17 cellular contexts compared by ENCODE assay signal in genomic region chr11:105611837-105612480, GRCh38. TPM values are rescaled to one million over a fixed set of nuclear protein-coding genes. Genes with fewer than 3 reads are reported as not detected.
DNase-seq lines count a peak whose midpoint lies in the region; ATAC-seq, FAIRE-seq and TF ChIP-seq lines count a peak whose summit lies in the region.
"Had no signal": no experiment of that assay in that cellular context is flagged by ENCODE, and none has a peak within 500 bp of the region (broad histone marks: within the 10 kb centered on the region; RNA-seq: fewer than 3 reads in every experiment).

No MANE protein-coding gene starts in this region.

- no peaks in the 10 kb centered on the region for H3K9me2 ChIP-seq in hepatocyte (replicated peaks; ENCODE audit: insufficient read depth)

- CTCF ChIA-PET in CD8-positive, alpha-beta T cell (lab: Charles Lee), result interaction anchor here (0.7 kb wide), 1 partner anchor 62 kb away, joined by 4 read pairs; no protein-coding TSS in a partner anchor

- no peak for ATAC-seq in CD8-positive, alpha-beta T cell
- ATAC-seq: esophagus mucosa had no signal

- H3K4me3 Mint-ChIP-seq in CD8-positive, alpha-beta T cell, result no peak overlapping the region
- H3K4me3 Mint-ChIP-seq: T-helper 1 cell treated with Interleukin-12 subunit alpha and Interleukin-12 subunit beta and Interleukin-4 antibody, amounts not matched to agents 30 μg/mL and 1 μg/mL, for 36 hours had no signal

- H3K27me3 ChIP-seq in hepatocyte (peaks cover 55% of the 10 kb centered on the region), small intestine (ENCODE audit: control insufficient read depth in 2 of 2, insufficient read depth in 2 of 2, low read length in 2 of 2) (peaks cover 0 to 6% of the 10 kb centered on the region in 2 donors)
- no peaks in the 10 kb centered on the region for H3K27me3 ChIP-seq in CD8-positive, alpha-beta T cell (ENCODE audit: insufficient read depth, low read length)

- TF ChIP-seq CTCF in hepatocyte (IDR thresholded peaks at IDR 0.05; ENCODE audit: poor library complexity), result no peak
- TF ChIP-seq CTCF in CD8-positive, alpha-beta T cell (IDR thresholded peaks at IDR 0.05), result no peak

- H3K36me3 ChIP-seq in hepatocyte (replicated peaks; ENCODE audit: insufficient read depth, low read depth), result no peaks in the 10 kb centered on the region
- H3K36me3 ChIP-seq in small intestine (ENCODE audit: control insufficient read depth in 2 of 2, insufficient read depth in 2 of 2, low read length in 2 of 2), result no peaks in the 10 kb centered on the region
- H3K36me3 ChIP-seq in CD8-positive, alpha-beta T cell (ENCODE audit: insufficient read depth, low read length), result no peaks in the 10 kb centered on the region
- H3K36me3 ChIP-seq: sigmoid colon, tibial nerve had no signal

- no peaks in the 10 kb centered on the region for H3K9me3 ChIP-seq in hepatocyte (ENCODE audit: low read depth)
- no peaks in the 10 kb centered on the region for H3K9me3 ChIP-seq in small intestine (ENCODE audit: control insufficient read depth, low read depth)
- H3K9me3 ChIP-seq in CD8-positive, alpha-beta T cell (ENCODE audit: low read length), result no peaks in the 10 kb centered on the region
- H3K9me3 ChIP-seq: sigmoid colon, tibial nerve had no signal

- DNase-seq in NCI-H524 (lab: John Stamatoyannopoulos, UW) (peak; percentile 14 to 44), NCI-H524 treated with DMSO at 0.1 percent for 48 hours (lab: John Stamatoyannopoulos, UW) (no peak), SK-N-DZ (ENCODE audit: low spot score) (peak; percentile 21), hepatocyte (ENCODE audit: low spot score) (no peak), small intestine (peak; percentile 11)
- DNase-seq in CD8-positive, alpha-beta T cell, result no peak
- DNase-seq in stimulated activated naive CD4-positive, alpha-beta T cell (lab: John Stamatoyannopoulos, UW), result no peak
- no peak for DNase-seq in stimulated activated naive CD4-positive, alpha-beta T cell treated with Interleukin-2 at 50 U/mL for 16 hours (lab: John Stamatoyannopoulos, UW)
- DNase-seq: activated CD4-positive, alpha-beta T cell treated with anti-CD3 and anti-CD28 coated beads, Interleukin-2, amount 50 U/mL, for 1 hour; HCEC 1CT; NCI-H1436; sigmoid colon had no signal

- H3K27ac ChIP-seq in hepatocyte (no peak overlapping the region), small intestine (ENCODE audit: low read depth in 1 of 2, low read length in 1 of 2) (no peak overlapping the region)
- H3K27ac ChIP-seq in CD8-positive, alpha-beta T cell (ENCODE audit: low read depth, low read length), result no peak overlapping the region
- H3K27ac ChIP-seq: tibial nerve had no signal

- no peak overlapping the region for H2AFZ ChIP-seq in hepatocyte

- no peaks in the 10 kb centered on the region for H4K20me1 ChIP-seq in hepatocyte (ENCODE audit: insufficient read depth, poor library complexity, severe bottlenecking)

- H3K79me2 ChIP-seq in hepatocyte, result no peaks in the 10 kb centered on the region

- no peak overlapping the region for H3K27ac Mint-ChIP-seq in CD8-positive, alpha-beta T cell
- H3K27ac Mint-ChIP-seq: activated T-helper 2 cell treated with anti-CD3 and anti-CD28 coated beads, Interferon-gamma antibody, Interleukin-2, Interleukin-4, amounts not matched to agents 10 μg/mL and 5 μg/mL and 100 μg/mL, durations not matched to agents 14 hours and 24 hours and 36 hours; T-helper 1 cell treated with Interleukin-12 subunit alpha and Interleukin-12 subunit beta and Interleukin-4 antibody, amounts not matched to agents 30 μg/mL and 1 μg/mL, for 36 hours had no signal

- H3K4me3 ChIP-seq in hepatocyte (no peak overlapping the region), small intestine (ENCODE audit: low read depth in 1 of 2, low read length in 2 of 2) (no peak overlapping the region)
- no peak overlapping the region for H3K4me3 ChIP-seq in CD8-positive, alpha-beta T cell (ENCODE audit: low read depth, low read length)

- FAIRE-seq in small intestine (lab: Jason Lieb, UNC), result no peak
- FAIRE-seq: HTR-8/SVneo had no signal

- H3K27me3 Mint-ChIP-seq in CD8-positive, alpha-beta T cell (ENCODE audit: low read depth), result peaks cover 30% of the 10 kb centered on the region

- no peaks in the 10 kb centered on the region for H3K9me3 Mint-ChIP-seq in CD8-positive, alpha-beta T cell
- H3K9me3 Mint-ChIP-seq: activated T-helper 2 cell treated with anti-CD3 and anti-CD28 coated beads, Interferon-gamma antibody, Interleukin-2, Interleukin-4, amounts not matched to agents 10 μg/mL and 5 μg/mL and 100 μg/mL, durations not matched to agents 14 hours and 24 hours and 36 hours; T-helper 1 cell treated with Interleukin-12 subunit alpha and Interleukin-12 subunit beta and Interleukin-4 antibody, amounts not matched to agents 30 μg/mL and 1 μg/mL, for 36 hours had no signal

- H3K4me1 Mint-ChIP-seq in CD8-positive, alpha-beta T cell (ENCODE audit: low read depth), result peaks cover 17% of the 10 kb centered on the region

- 51% methylated on average over 7 of the region's 7 CpGs for WGBS in hepatocyte (ENCODE audit: low lambda C conversion rate, missing lambda C conversion rate)
- 65 to 69% (median 68%) methylated on average over 7 of the region's 7 CpGs for WGBS in small intestine, 3 donors

- H3K4me2 ChIP-seq in hepatocyte, result peak overlapping the region; percentile 97

- intact Hi-C loops in CD8-positive, alpha-beta T cell (cut with DNase I, micrococcal nuclease), result no loop called here

- POLR2A ChIA-PET in CD8-positive, alpha-beta T cell (lab: Charles Lee), result no interaction called here

- H3K36me3 Mint-ChIP-seq in CD8-positive, alpha-beta T cell, result no peaks in the 10 kb centered on the region

- peaks cover 20% of the 10 kb centered on the region for H3K4me1 ChIP-seq in hepatocyte (ENCODE audit: insufficient read depth)
- no peaks in the 10 kb centered on the region for H3K4me1 ChIP-seq in small intestine (ENCODE audit: control insufficient read depth in 2 of 2, insufficient read depth in 1 of 2, low read depth in 1 of 2, low read length in 1 of 2)
- no peaks in the 10 kb centered on the region for H3K4me1 ChIP-seq in CD8-positive, alpha-beta T cell (ENCODE audit: insufficient read depth, low read length)

RNA-seq across cellular contexts. Expression of gene GRIA4, which starts 2.1 kb away (rescaled TPM):
- 42.5 and 43.3 TPM in 2 replicates for polyA plus RNA-seq in SK-N-DZ (2014; cell fraction: cytosol; rRNA removed)
- 28.9 and 39.9 TPM in 2 replicates for polyA plus RNA-seq in SK-N-DZ (2014; cell fraction: nucleus; rRNA removed)
- total RNA-seq in hepatocyte, result 2.0 and 3.7 TPM in 2 replicates
- polyA plus RNA-seq in hepatocyte, result 1.3 and 1.9 TPM in 2 replicates
- under 1 TPM in 1 of 3 donors, not detected in 2; 0.34 TPM for polyA plus RNA-seq in small intestine
- total RNA-seq in CD8-positive, alpha-beta T cell, result not detected
- total RNA-seq: activated T-helper 2 cell treated with anti-CD3 and anti-CD28 coated beads, Interferon-gamma antibody, Interleukin-2, Interleukin-4, amounts not matched to agents 10 μg/mL and 5 μg/mL and 100 μg/mL, durations not matched to agents 14 hours and 24 hours and 36 hours; esophagus mucosa; tibial nerve had no signal

Comparison
In these comparisons a context has a peak if more than half of its experiments do, and no peak if none do; other contexts are left out.
1. DNase-seq: peak in NCI-H524 (2 of 2), SK-N-DZ (single experiment) and small intestine (single experiment); none in NCI-H524 treated with DMSO at 0.1 percent for 48 hours (single experiment), hepatocyte (single experiment), CD8-positive, alpha-beta T cell (0 of 7), stimulated activated naive CD4-positive, alpha-beta T cell (0 of 6) and stimulated activated naive CD4-positive, alpha-beta T cell treated with Interleukin-2 at 50 U/mL for 16 hours (single experiment).